In the genomic region with DNA sequence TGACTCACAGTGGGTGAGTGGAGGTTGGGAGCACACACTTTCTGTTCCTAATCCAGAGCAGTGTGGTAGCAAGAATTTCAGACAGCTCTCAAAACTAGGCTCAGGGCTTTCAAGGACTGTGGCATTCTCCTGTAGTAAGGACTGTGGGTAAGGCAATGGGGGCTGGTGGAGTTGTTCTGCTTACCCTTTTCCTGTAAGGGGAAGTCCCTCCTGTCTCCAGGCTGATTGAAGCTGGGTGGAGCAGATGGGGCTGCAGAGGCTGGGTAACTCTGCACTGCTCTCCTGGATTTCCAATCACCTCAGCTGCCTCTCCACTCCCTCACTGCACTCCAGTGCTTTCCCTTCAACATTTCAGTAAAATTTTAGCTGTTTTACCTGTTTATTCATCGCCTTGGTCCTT, we compare ENCODE assay signal across 3 cellular contexts. TPM values are rescaled to one million over a fixed set of nuclear protein-coding genes. Genes with fewer than 3 reads are reported as not detected.
"Had no signal": no experiment of that assay in that cellular context is flagged by ENCODE, and none has a peak within 500 bp of the region (broad histone marks: within the 10 kb centered on the region; RNA-seq: fewer than 3 reads in every experiment).

No MANE protein-coding gene starts in this region.

RNA-seq across cellular contexts. Expression of a gene that starts 44.6 kb away (rescaled TPM):
- total RNA-seq: GM23248, H4, HFFc6 had no signal
- polyA plus RNA-seq: GM23248 had no signal
